In the genomic region with DNA sequence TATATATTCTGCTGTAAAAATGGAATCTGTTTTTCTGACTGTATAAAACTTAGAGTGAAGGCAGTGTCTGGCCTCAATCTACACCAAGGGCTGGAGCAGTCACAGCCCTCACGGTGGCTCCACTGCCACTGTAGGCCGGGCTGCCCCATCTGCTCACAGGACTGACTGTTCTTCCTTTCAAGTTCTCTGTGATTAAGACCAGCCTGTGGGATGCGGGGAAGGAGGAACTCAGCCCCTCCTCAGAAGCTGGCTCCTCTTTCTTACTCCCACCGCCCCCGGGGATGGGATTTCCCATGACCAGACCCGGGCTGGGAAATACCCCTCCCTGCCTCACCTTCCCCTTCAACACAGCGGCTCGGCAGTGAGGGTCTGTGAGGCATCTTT, we compare ENCODE assay signal across 21 cellular contexts.
DNase-seq lines count a peak whose midpoint lies in the region; ATAC-seq, FAIRE-seq and TF ChIP-seq lines count a peak whose summit lies in the region.
"Had no signal": no experiment of that assay in that cellular context is flagged by ENCODE, and none has a peak within 500 bp of the region (broad histone marks: within the 10 kb centered on the region; RNA-seq: fewer than 3 reads in every experiment).

No MANE protein-coding gene starts in this region.

- no peaks in the 10 kb centered on the region for H4K20me1 ChIP-seq in hepatocyte (ENCODE audit: insufficient read depth, poor library complexity, severe bottlenecking)
- H4K20me1 ChIP-seq: BLaER1 treated with 17β-estradiol and CSF1 and Interleukin-3, amounts not matched to agents 10 nM and 100 nM had no signal

- H3K4me1 ChIP-seq in right atrium auricular region (no peaks in the 10 kb centered on the region), hepatocyte (ENCODE audit: insufficient read depth) (peaks cover 18% of the 10 kb centered on the region), vagina (peaks cover 6% of the 10 kb centered on the region)
- H3K4me1 ChIP-seq: colonic mucosa had no signal

- H3K79me2 ChIP-seq in hepatocyte = no peaks in the 10 kb centered on the region

- 47% methylated on average over 8 of the region's 8 CpGs for WGBS in hepatocyte (ENCODE audit: low lambda C conversion rate, missing lambda C conversion rate)

- H2AFZ ChIP-seq in hepatocyte = no peak overlapping the region

- TF ChIP-seq POLR2A in vagina (IDR thresholded peaks at IDR 0.05) = no peak

- H3K36me3 ChIP-seq in right atrium auricular region (no peaks in the 10 kb centered on the region), hepatocyte (replicated peaks; ENCODE audit: insufficient read depth, low read depth) (no peaks in the 10 kb centered on the region), vagina (no peaks in the 10 kb centered on the region)
- H3K36me3 ChIP-seq: BLaER1 treated with 17β-estradiol and CSF1 and Interleukin-3, amounts not matched to agents 10 nM and 100 nM; colonic mucosa had no signal

- H3K27ac ChIP-seq in right atrium auricular region = peak overlapping the region in 1 of 2 donors; percentile 64
- peak overlapping the region; percentile 56 for H3K27ac ChIP-seq in hepatocyte
- H3K27ac ChIP-seq in vagina = peak overlapping the region; percentile 62
- H3K27ac ChIP-seq: BLaER1 treated with 17β-estradiol and CSF1 and Interleukin-3, amounts not matched to agents 10 nM and 100 nM; colonic mucosa had no signal

- no peaks in the 10 kb centered on the region for H3K9me2 ChIP-seq in hepatocyte (replicated peaks; ENCODE audit: insufficient read depth)

- ATAC-seq in Right ventricle myocardium superior (ENCODE audit: poor library complexity) = peak; percentile 67
- ATAC-seq: left colon, SK-N-SH treated with all-trans-retinoic acid at 6 μM for 48 hours had no signal

- TF ChIP-seq CTCF in right atrium auricular region (IDR thresholded peaks at IDR 0.05) (no peak), hepatocyte (IDR thresholded peaks at IDR 0.05; ENCODE audit: poor library complexity) (no peak), vagina (IDR thresholded peaks at IDR 0.05) (no peak), D721Med (IDR thresholded peaks at IDR 0.05; ENCODE audit: insufficient read depth, missing control alignments) (no peak)

- no peaks in the 10 kb centered on the region for H3K9me3 ChIP-seq in right atrium auricular region
- no peaks in the 10 kb centered on the region for H3K9me3 ChIP-seq in hepatocyte (ENCODE audit: low read depth)
- H3K9me3 ChIP-seq in vagina = no peaks in the 10 kb centered on the region
- H3K9me3 ChIP-seq: colonic mucosa had no signal

- intact Hi-C loops in Right ventricle myocardium superior (cut with DNase I) (no loop called here), posterior vena cava (cut with DNase I) (no loop called here), vagina (cut with DNase I) (loop anchor here (10.0 kb wide), 1 partner anchor 123 kb away; no protein-coding TSS in a partner anchor)

- H3K4me2 ChIP-seq in hepatocyte = no peak overlapping the region

- FAIRE-seq in D721Med (lab: Jason Lieb, UNC) = no peak
- FAIRE-seq: A204.1, astrocyte, endometrium, small intestine had no signal

- no peak overlapping the region for H3K4me3 ChIP-seq in right atrium auricular region
- no peak overlapping the region for H3K4me3 ChIP-seq in hepatocyte
- no peak overlapping the region for H3K4me3 ChIP-seq in vagina
- H3K4me3 ChIP-seq: BLaER1 treated with 17β-estradiol and CSF1 and Interleukin-3, amounts not matched to agents 10 nM and 100 nM; colonic mucosa had no signal

- H3K27me3 ChIP-seq in right atrium auricular region (no peaks in the 10 kb centered on the region), hepatocyte (no peaks in the 10 kb centered on the region), vagina (no peaks in the 10 kb centered on the region)
- H3K27me3 ChIP-seq: BLaER1 treated with 17β-estradiol and CSF1 and Interleukin-3, amounts not matched to agents 10 nM and 100 nM; colonic mucosa had no signal

- DNase-seq in Right ventricle myocardium superior = peak; percentile 51
- no peak for DNase-seq in right atrium auricular region (ENCODE audit: low spot score)
- DNase-seq in hepatocyte (ENCODE audit: low spot score) = no peak
- peak; percentile 77 for DNase-seq in posterior vena cava (ENCODE audit: low spot score)
- DNase-seq in vagina (ENCODE audit: extremely low spot score in 2 of 2) = no peak
- DNase-seq in germinal center (ENCODE audit: low spot score) = no peak
- no peak for DNase-seq in D721Med (ENCODE audit: insufficient read length, low spot score)
- DNase-seq in activated effector memory CD4-positive, alpha-beta T cell treated with anti-CD3 and anti-CD28 coated beads, Interleukin-2, amount 50 U/mL, for 16 hours = no peak
- DNase-seq: activated CD4-positive, alpha-beta T cell treated with anti-CD3 and anti-CD28 coated beads for 4 hours; activated naive CD4-positive, alpha-beta T cell; colonic mucosa; left colon; NCI-H1694 treated with DMSO at 0.1 percent for 48 hours; small intestine; stimulated activated CD4-positive, alpha-beta T cell treated with anti-CD3 and anti-CD28 coated beads, Interleukin-4, amount 100 ng/mL, for 4 hours; T1000 had no signal

Comparison
In these comparisons a context has a peak if more than half of its experiments do, and no peak if none do; other contexts are left out.
1. DNase-seq: peak in Right ventricle myocardium superior (single experiment) and posterior vena cava (single experiment); none in right atrium auricular region (single experiment), hepatocyte (single experiment), vagina (0 of 2), germinal center (single experiment), D721Med (single experiment) and activated effector memory CD4-positive, alpha-beta T cell treated with anti-CD3 and anti-CD28 coated beads, Interleukin-2, amount 50 U/mL, for 16 hours (single experiment).